Comparison of ENCODE assay signal across 10 cellular contexts in the genomic region with DNA sequence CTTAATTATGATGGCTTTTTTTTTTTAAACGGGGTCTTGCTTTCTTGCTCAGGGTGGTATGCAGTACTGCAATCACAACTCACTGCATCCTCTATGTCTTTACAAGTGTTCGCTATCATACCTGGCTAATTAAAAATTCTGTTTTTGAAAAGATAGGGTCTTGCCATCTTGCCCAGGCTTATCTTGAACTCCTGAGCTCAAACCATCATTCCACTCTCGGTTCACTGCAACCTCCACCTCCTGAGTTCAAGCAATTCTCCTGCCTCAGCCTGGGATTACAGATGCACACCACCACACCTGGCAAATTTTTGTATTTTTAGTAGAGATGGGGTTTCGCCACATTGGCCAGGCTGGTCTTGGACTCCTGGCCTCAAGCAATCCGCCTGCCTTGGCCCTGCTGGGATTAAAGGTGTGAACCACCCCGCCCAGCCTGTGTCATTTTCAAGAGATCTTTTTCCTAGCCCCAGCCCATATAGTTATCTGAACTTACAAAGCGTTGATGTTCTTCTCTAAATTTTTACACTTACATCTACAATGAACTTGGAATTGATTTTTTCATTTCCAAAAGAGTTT. TPM values are rescaled to one million over a fixed set of nuclear protein-coding genes. Genes with fewer than 3 reads are reported as not detected.
DNase-seq lines count a peak whose midpoint lies in the region; ATAC-seq lines count a peak whose summit lies in the region.
"Had no signal": no experiment of that assay in that cellular context is flagged by ENCODE, and none has a peak within 500 bp of the region (broad histone marks: within the 10 kb centered on the region; RNA-seq: fewer than 3 reads in every experiment).

No MANE protein-coding gene starts in this region.

- H3K36me3 Mint-ChIP-seq in CD8-positive, alpha-beta memory T cell, result peaks cover 0 to 44% (median 10%) of the 10 kb centered on the region in 3 donors
- peaks cover 11% of the 10 kb centered on the region for H3K36me3 Mint-ChIP-seq in IgD-negative memory B cell
- H3K36me3 Mint-ChIP-seq in activated naive CD8-positive, alpha-beta T cell treated with anti-CD3 and anti-CD28 coated beads, Interleukin-2, amount 50 U/mL, for 24 hours (ENCODE audit: low read depth), result peaks cover 86% of the 10 kb centered on the region
- peaks cover 0 to 50% (median 4%) of the 10 kb centered on the region in 3 donors for H3K36me3 Mint-ChIP-seq in naive thymus-derived CD8-positive, alpha-beta T cell

- no peaks in the 10 kb centered on the region for H3K36me3 ChIP-seq in CD8-positive, alpha-beta memory T cell (ENCODE audit: insufficient read depth, low read length)

- H3K27ac ChIP-seq in CD8-positive, alpha-beta memory T cell (ENCODE audit: low read depth, low read length), result peak overlapping the region; percentile 2

- peak overlapping the region; percentile 82 to 100 (median 90) for H3K4me3 Mint-ChIP-seq in CD8-positive, alpha-beta memory T cell
- H3K4me3 Mint-ChIP-seq in IgD-negative memory B cell, result peak overlapping the region; percentile 22 to 98 (median 88)
- H3K4me3 Mint-ChIP-seq in activated naive CD8-positive, alpha-beta T cell treated with anti-CD3 and anti-CD28 coated beads, Interleukin-2, amount 50 U/mL, for 24 hours, result peak overlapping the region; percentile 96
- peak overlapping the region in 9 of 10 donors; percentile 53 to 100 (median 82) for H3K4me3 Mint-ChIP-seq in naive thymus-derived CD8-positive, alpha-beta T cell

- intact Hi-C loops in posterior vena cava (cut with DNase I), result no loop called here

- POLR2A ChIA-PET in CD8-positive, alpha-beta memory T cell (lab: Charles Lee), result interaction anchor here (1.1 kb wide), 1 partner anchor 265 kb away, joined by 3 read pairs; a partner anchor contains a TSS
- POLR2A ChIA-PET in naive thymus-derived CD8-positive, alpha-beta T cell (lab: Charles Lee), result interaction anchor here (0.6 to 1.3 kb wide), 4 partner anchors 32 to 49 kb away, joined by 3 to 4 read pairs (median 3); a partner anchor contains a TSS

- DNase-seq in CD8-positive, alpha-beta memory T cell, result no peak
- DNase-seq in activated naive CD8-positive, alpha-beta T cell treated with anti-CD3 and anti-CD28 coated beads, Interleukin-2, amount 50 U/mL, for 24 hours, result no peak
- DNase-seq in naive thymus-derived CD8-positive, alpha-beta T cell, result no peak
- DNase-seq in NCI-H187 treated with DMSO at 0.1 percent for 48 hours (lab: John Stamatoyannopoulos, UW) (no peak), NCI-H2029 (lab: John Stamatoyannopoulos, UW) (no peak), posterior vena cava (ENCODE audit: low spot score) (no peak)
- DNase-seq: NCI-H524 treated with DMSO at 0.1 percent for 48 hours; stimulated activated naive CD4-positive, alpha-beta T cell had no signal

- no peaks in the 10 kb centered on the region for H3K27me3 Mint-ChIP-seq in CD8-positive, alpha-beta memory T cell
- H3K27me3 Mint-ChIP-seq in IgD-negative memory B cell, result no peaks in the 10 kb centered on the region
- H3K27me3 Mint-ChIP-seq in activated naive CD8-positive, alpha-beta T cell treated with anti-CD3 and anti-CD28 coated beads, Interleukin-2, amount 50 U/mL, for 24 hours, result no peaks in the 10 kb centered on the region
- H3K27me3 Mint-ChIP-seq in naive thymus-derived CD8-positive, alpha-beta T cell, result no peaks in the 10 kb centered on the region

- CTCF ChIA-PET in CD8-positive, alpha-beta memory T cell (lab: Charles Lee), result interaction anchor here (1.0 kb wide), 1 partner anchor 46 kb away, joined by 3 read pairs; no protein-coding TSS in a partner anchor

- peaks cover 68 to 79% (median 71%) of the 10 kb centered on the region in 3 donors for H3K4me1 Mint-ChIP-seq in CD8-positive, alpha-beta memory T cell
- H3K4me1 Mint-ChIP-seq in IgD-negative memory B cell, result peaks cover 46 to 57% (median 50%) of the 10 kb centered on the region in 3 donors
- peaks cover 75% of the 10 kb centered on the region for H3K4me1 Mint-ChIP-seq in activated naive CD8-positive, alpha-beta T cell treated with anti-CD3 and anti-CD28 coated beads, Interleukin-2, amount 50 U/mL, for 24 hours
- H3K4me1 Mint-ChIP-seq in naive thymus-derived CD8-positive, alpha-beta T cell, result peaks cover 35 to 88% (median 71%) of the 10 kb centered on the region in 4 donors

- no peaks in the 10 kb centered on the region for H3K27me3 ChIP-seq in CD8-positive, alpha-beta memory T cell (ENCODE audit: insufficient read depth, low read length, poor library complexity, severe bottlenecking)

- H3K9me3 ChIP-seq in CD8-positive, alpha-beta memory T cell (ENCODE audit: low read length), result no peaks in the 10 kb centered on the region

- H3K9me3 Mint-ChIP-seq in CD8-positive, alpha-beta memory T cell, result no peaks in the 10 kb centered on the region
- no peaks in the 10 kb centered on the region for H3K9me3 Mint-ChIP-seq in IgD-negative memory B cell
- H3K9me3 Mint-ChIP-seq in activated naive CD8-positive, alpha-beta T cell treated with anti-CD3 and anti-CD28 coated beads, Interleukin-2, amount 50 U/mL, for 24 hours, result no peaks in the 10 kb centered on the region
- H3K9me3 Mint-ChIP-seq in naive thymus-derived CD8-positive, alpha-beta T cell, result no peaks in the 10 kb centered on the region

- peak overlapping the region; percentile 73 to 99 (median 98) for H3K27ac Mint-ChIP-seq in CD8-positive, alpha-beta memory T cell
- H3K27ac Mint-ChIP-seq in IgD-negative memory B cell, result peak overlapping the region; percentile 33 to 99 (median 48)
- H3K27ac Mint-ChIP-seq in activated naive CD8-positive, alpha-beta T cell treated with anti-CD3 and anti-CD28 coated beads, Interleukin-2, amount 50 U/mL, for 24 hours, result peak overlapping the region; percentile 93
- peak overlapping the region; percentile 14 to 97 (median 88) for H3K27ac Mint-ChIP-seq in naive thymus-derived CD8-positive, alpha-beta T cell

- H3K4me3 ChIP-seq in CD8-positive, alpha-beta memory T cell (ENCODE audit: low read length), result no peak overlapping the region

- no peak for ATAC-seq in activated naive CD8-positive, alpha-beta T cell treated with anti-CD3 and anti-CD28 coated beads, Interleukin-2, amount 50 U/mL, for 24 hours
- no peak for ATAC-seq in naive thymus-derived CD8-positive, alpha-beta T cell

- H3K4me1 ChIP-seq in CD8-positive, alpha-beta memory T cell (ENCODE audit: insufficient read depth, low read length), result peaks cover 80% of the 10 kb centered on the region

RNA-seq across cellular contexts. Expression of a gene that starts 6.0 kb away (rescaled TPM):
- 100 to 1,000 TPM; 562 to 566 TPM for total RNA-seq in CD8-positive, alpha-beta memory T cell
- polyA plus RNA-seq in CD8-positive, alpha-beta memory T cell, result 261 TPM
- polyA plus RNA-seq in IgD-negative memory B cell, result 242 TPM
- total RNA-seq in naive thymus-derived CD8-positive, alpha-beta T cell, result 100 to 1,000 TPM; 155 to 168 TPM
- polyA plus RNA-seq in naive thymus-derived CD8-positive, alpha-beta T cell, result 100 to 1,000 TPM; 160 to 202 (median 174) TPM
- 100 to 1,000 TPM; 109 to 112 TPM for total RNA-seq in posterior vena cava

RNA-seq across cellular contexts. Expression of a gene that starts 31.5 kb away (rescaled TPM):
- not detected for total RNA-seq in CD8-positive, alpha-beta memory T cell
- polyA plus RNA-seq in CD8-positive, alpha-beta memory T cell, result not detected
- not detected for polyA plus RNA-seq in IgD-negative memory B cell
- total RNA-seq in naive thymus-derived CD8-positive, alpha-beta T cell, result not detected
- not detected for polyA plus RNA-seq in naive thymus-derived CD8-positive, alpha-beta T cell
- not detected for total RNA-seq in posterior vena cava
- total RNA-seq: T-helper 1 cell treated with Interleukin-12 subunit alpha and Interleukin-12 subunit beta and Interleukin-4 antibody, amounts not matched to agents 30 ng/mL and 1 ng/mL, for 36 hours had no signal

RNA-seq across cellular contexts. Expression of a gene that starts 33.9 kb away (rescaled TPM):
- 1 to 10 TPM; 1.5 to 4.2 TPM for total RNA-seq in CD8-positive, alpha-beta memory T cell
- 7.9 TPM for polyA plus RNA-seq in CD8-positive, alpha-beta memory T cell
- 6.1 TPM for polyA plus RNA-seq in IgD-negative memory B cell
- 1 to 10 TPM; 4.4 to 5.4 TPM for total RNA-seq in naive thymus-derived CD8-positive, alpha-beta T cell
- 1 to 10 TPM; 4.0 to 6.0 (median 5.1) TPM for polyA plus RNA-seq in naive thymus-derived CD8-positive, alpha-beta T cell
- 1 to 10 TPM; 4.8 to 6.5 TPM for total RNA-seq in posterior vena cava

Comparison
In these comparisons a context has a peak if more than half of its experiments do, and no peak if none do; other contexts are left out.
1. H3K27ac Mint-ChIP-seq: peak in every context shown above with its lines; median percentile 98 in CD8-positive, alpha-beta memory T cell; 93 in activated naive CD8-positive, alpha-beta T cell treated with anti-CD3 and anti-CD28 coated beads, Interleukin-2, amount 50 U/mL, for 24 hours; 88 in naive thymus-derived CD8-positive, alpha-beta T cell; 48 in IgD-negative memory B cell.